2 cellular contexts compared by ENCODE assay signal in genomic region chr12:130981156-130981789, GRCh38.
TF ChIP-seq lines count a peak whose summit lies in the region.

No MANE protein-coding gene starts in this region.

TF ChIP-seq in GM23338, 12 proteins besides CTCF, POLR2A, EP300 and RAD21:
- no peak for TF ChIP-seq ZNF331 (CRISPR knock-in tag; IDR thresholded peaks at IDR 0.05; ENCODE audit: low read depth)
- TF ChIP-seq CREB1 (CRISPR knock-in tag; IDR thresholded peaks at IDR 0.05; ENCODE audit: low read depth): no peak
- TF ChIP-seq NANOG (IDR thresholded peaks at IDR 0.05; ENCODE audit: borderline replicate concordance): no peak
- TF ChIP-seq ETS1 (IDR thresholded peaks at IDR 0.05): no peak
- no peak for TF ChIP-seq EZH2 (IDR thresholded peaks at IDR 0.05; ENCODE audit: low read depth, unreplicated experiment)
- TF ChIP-seq STAT1 (IDR thresholded peaks at IDR 0.05; ENCODE audit: unreplicated experiment): no peak
- no peak for TF ChIP-seq JUNB (IDR thresholded peaks at IDR 0.05; ENCODE audit: unreplicated experiment)

TF ChIP-seq in H1, 55 proteins besides CTCF, POLR2A, EP300 and RAD21:
- TF ChIP-seq ASH2L (IDR thresholded peaks at IDR 0.05; ENCODE audit: low read length): no peak
- TF ChIP-seq KDM1A (IDR thresholded peaks at IDR 0.05; ENCODE audit: borderline replicate concordance, low read length): peak; percentile 87; the same call in 1 of the 2 replicates
